ENCODE assay signal across 12 cellular contexts in the genomic region with DNA sequence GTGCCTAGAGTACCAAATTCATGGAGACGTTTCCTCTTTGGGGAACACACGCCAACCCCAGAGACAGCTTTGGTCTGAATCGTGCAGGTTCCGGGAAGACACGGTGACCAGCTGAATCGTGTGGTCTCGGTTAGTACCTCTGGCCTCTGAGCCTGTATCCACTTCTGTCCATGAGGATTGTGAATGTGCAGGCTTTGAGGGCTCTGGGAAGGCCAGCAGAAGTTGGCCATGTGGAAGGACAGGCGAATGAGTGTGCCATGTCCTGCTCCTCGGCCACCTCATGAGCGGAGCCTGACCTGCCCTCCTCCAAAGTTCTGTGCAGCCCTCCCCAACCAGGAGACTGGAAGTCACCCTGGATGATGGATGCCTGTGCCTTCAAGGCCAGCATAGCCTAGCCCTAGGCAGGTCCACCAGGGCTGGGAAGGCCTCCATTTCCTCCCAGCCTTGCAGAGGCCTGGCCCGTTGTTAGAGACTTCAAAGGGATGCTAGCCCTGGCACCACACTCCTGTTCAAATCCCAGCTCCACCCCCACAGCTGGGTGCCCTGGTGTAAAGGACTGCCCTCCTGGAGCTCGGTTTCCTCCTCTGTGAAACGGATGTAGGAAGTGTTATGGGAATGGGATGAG. TPM values are rescaled to one million over a fixed set of nuclear protein-coding genes. Genes with fewer than 3 reads are reported as not detected.
DNase-seq lines count a peak whose midpoint lies in the region; ATAC-seq and TF ChIP-seq lines count a peak whose summit lies in the region.
"Had no signal": no experiment of that assay in that cellular context is flagged by ENCODE, and none has a peak within 500 bp of the region (broad histone marks: within the 10 kb centered on the region; RNA-seq: fewer than 3 reads in every experiment).

No MANE protein-coding gene starts in this region.

- TF ChIP-seq POLR2A in gastrocnemius medialis (IDR thresholded peaks at IDR 0.05): no peak

- ATAC-seq in activated T-cell treated with anti-CD3 and anti-CD28 coated beads, Interleukin-2, amount 50 U/mL, for 72 hours (replicated peaks in 1 of 2): no peak
- ATAC-seq in WTC11 (no peak; the same call in 1 of the 2 replicates), gastrocnemius medialis (peak in 1 of 2 donors; percentile 20), HG02678 (IDR thresholded peaks at IDR 0.05; ENCODE audit: unreplicated experiment) (no peak)

- intact Hi-C loops in gastrocnemius medialis (cut with DNase I; ENCODE audit: low total_unique reads): no loop called here

- CTCF ChIA-PET in WTC11 (lab: Charles Lee): interaction anchor here (0.7 to 2.3 kb wide), 5 partner anchors 9 to 78 kb away, joined by 3 to 6 read pairs (median 3); no protein-coding TSS in a partner anchor

- H3K36me3 ChIP-seq in gastrocnemius medialis: no peaks in the 10 kb centered on the region
- H3K36me3 ChIP-seq: thoracic aorta had no signal

- H3K9me3 ChIP-seq in gastrocnemius medialis: no peaks in the 10 kb centered on the region
- H3K9me3 ChIP-seq: thoracic aorta had no signal

- peaks cover 11% of the 10 kb centered on the region for H3K4me1 Mint-ChIP-seq in activated T-cell treated with anti-CD3 and anti-CD28 coated beads, Interleukin-2, amount 50 U/mL, for 72 hours (ENCODE audit: low read depth)
- H3K4me1 Mint-ChIP-seq in WTC11: peaks cover 21% of the 10 kb centered on the region

- no peak overlapping the region for H3K4me3 ChIP-seq in gastrocnemius medialis

- POLR2A ChIA-PET in WTC11 (lab: Charles Lee): no interaction called here

- in situ Hi-C loops in gastrocnemius medialis (cut with MboI; ENCODE audit: low sequenced_read_pairs in 4 of 4): no loop called here

- H3K4me1 ChIP-seq in gastrocnemius medialis: no peaks in the 10 kb centered on the region

- DNase-seq in activated T-cell treated with anti-CD3 and anti-CD28 coated beads, Interleukin-2, amount 50 U/mL, for 72 hours: no peak
- DNase-seq in activated T-cell treated with anti-CD3 and anti-CD28 coated beads for 4 hours (no peak), WTC11 (ENCODE audit: low spot score) (no peak), iPS-NIHi7 (ENCODE audit: extremely low spot score) (peak; percentile 43), gastrocnemius medialis (no peak), retina (no peak), AML-193 (lab: John Stamatoyannopoulos, UW) (no peak)
- DNase-seq: foreskin melanocyte had no signal

- peak overlapping the region; percentile 62 to 85 for H3K4me3 Mint-ChIP-seq in activated T-cell treated with anti-CD3 and anti-CD28 coated beads, Interleukin-2, amount 50 U/mL, for 72 hours
- peak overlapping the region; percentile 70 for H3K4me3 Mint-ChIP-seq in WTC11

- H3K36me3 Mint-ChIP-seq in activated T-cell treated with anti-CD3 and anti-CD28 coated beads, Interleukin-2, amount 50 U/mL, for 72 hours (ENCODE audit: insufficient read depth in 2 of 2): no peaks in the 10 kb centered on the region
- no peaks in the 10 kb centered on the region for H3K36me3 Mint-ChIP-seq in WTC11

- peaks cover 43% of the 10 kb centered on the region for H3K27me3 Mint-ChIP-seq in activated T-cell treated with anti-CD3 and anti-CD28 coated beads, Interleukin-2, amount 50 U/mL, for 72 hours (ENCODE audit: low read depth)
- H3K27me3 Mint-ChIP-seq in WTC11 (ENCODE audit: low read depth): peaks cover 46% of the 10 kb centered on the region

- no peak overlapping the region for H3K27ac Mint-ChIP-seq in activated T-cell treated with anti-CD3 and anti-CD28 coated beads, Interleukin-2, amount 50 U/mL, for 72 hours
- no peak overlapping the region for H3K27ac Mint-ChIP-seq in WTC11

- TF ChIP-seq CTCF in WTC11 (IDR thresholded peaks at IDR 0.05): no peak
- no peak for TF ChIP-seq CTCF in gastrocnemius medialis (IDR thresholded peaks at IDR 0.05 in 4 of 5, conservative IDR thresholded peaks at IDR 0.05 in 1 of 5)

- peak overlapping the region in 3 of 4 donors; percentile 51 to 58 (median 54) for H3K27ac ChIP-seq in gastrocnemius medialis
- H3K27ac ChIP-seq: thoracic aorta had no signal

- H3K27me3 ChIP-seq in gastrocnemius medialis: peaks cover 11 to 20% (median 11%) of the 10 kb centered on the region in 3 donors

- H3K9me3 Mint-ChIP-seq in activated T-cell treated with anti-CD3 and anti-CD28 coated beads, Interleukin-2, amount 50 U/mL, for 72 hours: no peaks in the 10 kb centered on the region
- no peaks in the 10 kb centered on the region for H3K9me3 Mint-ChIP-seq in WTC11

TF ChIP-seq in WTC11, 78 proteins besides CTCF, POLR2A, EP300 and RAD21:
- TF ChIP-seq ETV6 (CRISPR knock-in tag; IDR thresholded peaks at IDR 0.05) (peak; percentile 45; the same call in 1 of the 2 replicates), NR2C2 (CRISPR knock-in tag; IDR thresholded peaks at IDR 0.05) (no peak)

RNA-seq across cellular contexts. Expression of a gene that starts 1.7 kb away (rescaled TPM):
- 1 to 10 TPM in 1 of 2 donors, under 1 TPM in 1; 0.60 to 1.5 TPM for total RNA-seq in activated T-cell treated with anti-CD3 and anti-CD28 coated beads, Interleukin-2, amount 50 U/mL, for 72 hours
- total RNA-seq in WTC11 (2021) (7.3 to 10.9 TPM (median 8.4 TPM) in 3 replicates), gastrocnemius medialis (under 1 TPM in 2 of 4 donors, not detected in 2; 0.42 to 0.82 TPM)
- total RNA-seq: thoracic aorta had no signal

RNA-seq across cellular contexts. Expression of a gene that starts 16.8 kb away (rescaled TPM):
- total RNA-seq in activated T-cell treated with anti-CD3 and anti-CD28 coated beads, Interleukin-2, amount 50 U/mL, for 72 hours: under 1 TPM in 1 of 2 donors, not detected in 1; 0.19 TPM
- 0.11 to 0.22 TPM in 2 of 3 replicates, not detected in the other for total RNA-seq in WTC11 (2021)
- total RNA-seq in gastrocnemius medialis: under 1 TPM in 1 of 4 donors, not detected in 3; 0.24 TPM
- total RNA-seq: endothelial cell of umbilical vein, M059J had no signal

RNA-seq across cellular contexts. Expression of a gene that starts 39.4 kb away (rescaled TPM):
- 1 to 10 TPM in 1 of 2 donors, under 1 TPM in 1; 0.21 to 1.2 TPM for total RNA-seq in activated T-cell treated with anti-CD3 and anti-CD28 coated beads, Interleukin-2, amount 50 U/mL, for 72 hours
- total RNA-seq in WTC11 (2021) (0.62 to 0.77 TPM (median 0.73 TPM) in 3 replicates), gastrocnemius medialis (under 1 TPM in 1 of 4 donors, not detected in 3; 0.18 TPM)
- total RNA-seq: endothelial cell of umbilical vein, thoracic aorta had no signal
